ENCODE assay signal across 21 cellular contexts in the genomic region with DNA sequence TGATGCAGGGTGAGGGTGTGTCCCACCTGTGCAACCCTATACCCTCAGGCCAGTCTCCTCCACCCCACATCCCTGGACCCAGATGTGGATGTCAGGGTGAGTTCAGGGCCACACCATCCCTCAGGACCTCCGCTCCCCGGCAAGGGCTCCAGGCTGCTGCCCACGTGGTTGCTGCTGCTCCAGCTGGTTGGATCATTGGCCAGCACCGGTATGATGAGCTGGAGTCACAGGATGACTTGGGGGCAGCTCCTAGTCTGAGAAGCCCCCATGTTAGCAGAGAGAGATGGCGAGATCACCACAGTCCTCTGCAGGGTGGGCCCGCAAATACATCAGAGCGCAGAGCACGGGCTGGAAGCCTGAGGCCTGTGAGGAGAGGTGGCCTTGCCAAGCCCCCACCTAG.
"Had no signal": no experiment of that assay in that cellular context is flagged by ENCODE, and none has a peak within 500 bp of the region (broad histone marks: within the 10 kb centered on the region; RNA-seq: fewer than 3 reads in every experiment).

No MANE protein-coding gene starts in this region.

- H3K36me3 Mint-ChIP-seq: naive B cell had no signal

- H3K4me2 ChIP-seq: hepatocyte had no signal

- DNase-seq: caudate nucleus; colonic mucosa; dermis blood vessel endothelial cell; erythroblast; foreskin melanocyte; head of caudate nucleus; left cardiac atrium; left ventricle myocardium superior; mesendoderm; naive B cell; occipital lobe; pancreas; right lobe of liver; stimulated activated CD4-positive, alpha-beta T cell treated with anti-CD3 and anti-CD28 coated beads, Interleukin-12 subunit alpha, Interleukin-12 subunit beta, amount 100 ng/mL, for 4 hours; stimulated activated naive CD4-positive, alpha-beta T cell; tibial artery had no signal

- H3K4me3 ChIP-seq: colonic mucosa, hepatocyte, pancreas, right lobe of liver, skin epidermis, suprapubic skin, tibial artery had no signal

- ATAC-seq: left cardiac atrium, left ventricle myocardium superior, pancreas had no signal

- H3K9me3 ChIP-seq: colonic mucosa, pancreas, right lobe of liver, suprapubic skin, tibial artery had no signal

- H3K27me3 ChIP-seq: colonic mucosa, hepatocyte, pancreas, right lobe of liver, suprapubic skin, tibial artery had no signal

- H3K4me1 ChIP-seq: colonic mucosa, pancreas, right lobe of liver, suprapubic skin had no signal

- H3K36me3 ChIP-seq: colonic mucosa, pancreas, right lobe of liver, suprapubic skin, tibial artery had no signal

- H3K4me1 Mint-ChIP-seq: naive B cell, neural crest cell had no signal

- H3K4me3 Mint-ChIP-seq: naive B cell, neural crest cell had no signal

- H2AFZ ChIP-seq: hepatocyte had no signal

- H3K79me2 ChIP-seq: hepatocyte had no signal

- H3K27ac ChIP-seq: colonic mucosa, hepatocyte, pancreas, right lobe of liver, skin epidermis, suprapubic skin had no signal

- H3K9me3 Mint-ChIP-seq: neural crest cell had no signal

- H3K27ac Mint-ChIP-seq: naive B cell, progenitor cell of endocrine pancreas had no signal
